In the genomic region with DNA sequence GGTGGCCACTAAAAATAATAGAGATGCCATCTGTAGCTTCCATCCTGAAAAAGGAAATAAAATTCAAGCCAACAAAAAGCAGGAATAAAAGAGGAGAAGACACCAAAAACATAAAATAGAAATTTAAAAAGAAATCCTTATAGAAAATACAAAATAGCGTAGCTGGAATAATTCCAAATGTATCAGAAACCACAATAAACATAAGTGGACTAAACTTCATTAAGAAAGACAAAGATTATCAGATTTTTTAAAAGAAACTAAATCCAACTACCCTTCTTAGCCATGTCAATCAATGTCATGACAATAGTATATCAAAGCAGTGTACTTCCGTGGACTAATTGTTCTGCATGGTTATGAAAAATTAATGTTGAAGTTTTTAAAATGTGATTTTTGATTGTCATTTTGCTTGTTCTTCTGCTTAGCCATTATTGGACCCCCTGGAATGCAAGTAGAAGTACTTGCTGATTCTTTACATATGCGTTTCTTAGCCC, we compare ENCODE assay signal across 23 cellular contexts. TPM values are rescaled to one million over a fixed set of nuclear protein-coding genes. Genes with fewer than 3 reads are reported as not detected.
DNase-seq lines count a peak whose midpoint lies in the region; ATAC-seq, FAIRE-seq and TF ChIP-seq lines count a peak whose summit lies in the region.
"Had no signal": no experiment of that assay in that cellular context is flagged by ENCODE, and none has a peak within 500 bp of the region (broad histone marks: within the 10 kb centered on the region; RNA-seq: fewer than 3 reads in every experiment).

No MANE protein-coding gene starts in this region.

- POLR2A ChIA-PET in OCI-LY7 (lab: Charles Lee) (interaction anchor here (0.7 to 0.8 kb wide), 2 partner anchors 15 to 40 kb away, joined by 3 to 6 read pairs; no protein-coding TSS in a partner anchor), K562 (lab: Yijun Ruan, JAX) (no interaction called here)

- DNase-seq in activated naive CD4-positive, alpha-beta T cell treated with anti-CD3 and anti-CD28 coated beads, Interleukin-2, amount 50 U/mL, for 72 hours (ENCODE audit: low spot score in 2 of 2), result no peak
- DNase-seq in OCI-LY7 (ENCODE audit: low spot score) (no peak), K562 (ENCODE audit: extremely low read depth in 1 of 4, low spot score in 3 of 4) (no peak), Right ventricle myocardium superior (no peak), ovary (no peak), NCI-H146 (lab: John Stamatoyannopoulos, UW) (no peak)
- DNase-seq in stimulated activated naive B cell treated with anti-CD40 and anti-IgM and Interleukin-4, amounts not matched to agents 10 μg/mL and 1 μg/mL and 100 μg/mL, for 72 hours, result no peak
- DNase-seq: AML-193; Caco-2; Calu3; CD4-positive, alpha-beta T cell; CD8-positive, alpha-beta T cell; DMS79 treated with DMSO at 0.1 percent for 48 hours; GF-D8 had no signal

- H3K27ac ChIP-seq in OCI-LY7 (ENCODE audit: low read depth, low read length, poor library complexity, severe bottlenecking) (no peak overlapping the region), K562 (ENCODE audit: extremely low read depth, low read depth, low read length) (no peak overlapping the region), ovary (no peak overlapping the region)
- H3K27ac ChIP-seq: 22Rv1; A549; BLaER1 treated with 17β-estradiol and CSF1 and Interleukin-3, amounts not matched to agents 10 nM and 100 nM; C4-2B had no signal

- no peak overlapping the region for H3K4me3 ChIP-seq in OCI-LY7 (ENCODE audit: low read depth, low read length, poor library complexity, severe bottlenecking)
- H3K4me3 ChIP-seq in K562, result no peak overlapping the region
- no peak overlapping the region for H3K4me3 ChIP-seq in ovary
- H3K4me3 ChIP-seq: A549; BLaER1 treated with 17β-estradiol and CSF1 and Interleukin-3, amounts not matched to agents 10 nM and 100 nM had no signal

- intact Hi-C loops in OCI-LY7 (cut with micrococcal nuclease; ENCODE audit: unreplicated experiment) (no loop called here), K562 (cut with micrococcal nuclease) (no loop called here), Right ventricle myocardium superior (cut with DNase I) (no loop called here), ovary (cut with DNase I) (no loop called here)

- no peaks in the 10 kb centered on the region for H4K20me1 ChIP-seq in OCI-LY7 (ENCODE audit: insufficient read depth, low read length)
- no peaks in the 10 kb centered on the region for H4K20me1 ChIP-seq in K562 (replicated peaks; ENCODE audit: control insufficient read depth, insufficient read depth, low read length)

- H3K9me2 ChIP-seq in OCI-LY7 (ENCODE audit: insufficient read depth, low read length), result no peaks in the 10 kb centered on the region

- H3K9ac ChIP-seq in K562 (ENCODE audit: insufficient read depth in 1 of 2, low read depth in 2 of 2, low read length in 2 of 2), result no peak overlapping the region
- H3K9ac ChIP-seq: BLaER1 treated with 17β-estradiol and CSF1 and Interleukin-3, amounts not matched to agents 10 nM and 100 nM had no signal

- 80% methylated on average over 3 of the region's 3 CpGs for WGBS in K562 (ENCODE audit: insufficient coverage, low coverage, missing lambda C conversion rate)
- 97 to 99% (median 98%) methylated on average over 3 of the region's 3 CpGs for WGBS in ovary, 3 donors

- TF ChIP-seq CTCF in OCI-LY7 (conservative IDR thresholded peaks at IDR 0.05; ENCODE audit: low read length), result no peak
- no peak for TF ChIP-seq CTCF in K562 (IDR thresholded peaks at IDR 0.05 in 2 of 3, conservative IDR thresholded peaks at IDR 0.05 in 1 of 3; ENCODE audit: insufficient read depth in 2 of 3, low read depth in 1 of 3, low read length in 3 of 3)
- no peak for TF ChIP-seq CTCF in ovary (IDR thresholded peaks at IDR 0.05)

- H3K36me3 ChIP-seq in OCI-LY7 (ENCODE audit: insufficient read depth, low read length) (peaks cover 91% of the 10 kb centered on the region), K562 (ENCODE audit: control insufficient read depth, insufficient read depth, low read length) (peaks cover 23% of the 10 kb centered on the region; the same call in 2 of the 3 replicates), ovary (no peaks in the 10 kb centered on the region)

- no peak overlapping the region for H3K4me3 Mint-ChIP-seq in activated naive CD4-positive, alpha-beta T cell treated with anti-CD3 and anti-CD28 coated beads, Interleukin-2, amount 50 U/mL, for 24 hours
- no peak overlapping the region for H3K4me3 Mint-ChIP-seq in stimulated activated naive B cell treated with anti-CD40 and anti-IgM and Interleukin-4, amounts not matched to agents 10 μg/mL and 1 μg/mL and 100 μg/mL, for 72 hours
- H3K4me3 Mint-ChIP-seq: B cell; CD4-positive, alpha-beta T cell; CD8-positive, alpha-beta T cell had no signal

- ATAC-seq in activated naive CD4-positive, alpha-beta T cell treated with anti-CD3 and anti-CD28 coated beads, Interleukin-2, amount 50 U/mL, for 72 hours, result no peak
- ATAC-seq in K562 (no peak), Right ventricle myocardium superior (ENCODE audit: poor library complexity) (no peak)
- no peak for ATAC-seq in stimulated activated naive B cell treated with anti-CD40 and anti-IgM and Interleukin-4, amounts not matched to agents 10 μg/mL and 1 μg/mL and 100 μg/mL, for 72 hours (replicated peaks)
- ATAC-seq: A549; CD8-positive, alpha-beta T cell had no signal

- no peak for TF ChIP-seq RAD21 in K562 (CRISPR knock-in tag; conservative IDR thresholded peaks at IDR 0.05 in 1 of 2, IDR thresholded peaks at IDR 0.05 in 1 of 2)

- in situ Hi-C loops in K562 (cut with MboI), result no loop called here

- TF ChIP-seq EP300 in K562 (IDR thresholded peaks at IDR 0.05; ENCODE audit: low read length) (no peak), ovary (IDR thresholded peaks at IDR 0.05) (no peak)

- peak overlapping the region; percentile 18 for H3K27ac Mint-ChIP-seq in activated naive CD4-positive, alpha-beta T cell treated with anti-CD3 and anti-CD28 coated beads, Interleukin-2, amount 50 U/mL, for 24 hours
- H3K27ac Mint-ChIP-seq in activated naive CD4-positive, alpha-beta T cell treated with anti-CD3 and anti-CD28 coated beads, Interleukin-2, amount 50 U/mL, for 72 hours, result no peak overlapping the region
- H3K27ac Mint-ChIP-seq in stimulated activated naive B cell treated with anti-CD40 and anti-IgM and Interleukin-4, amounts not matched to agents 10 μg/mL and 1 μg/mL and 100 μg/mL, for 72 hours, result peak overlapping the region; percentile 28
- H3K27ac Mint-ChIP-seq: B cell; CD4-positive, alpha-beta T cell; CD8-positive, alpha-beta T cell had no signal

- H3K4me1 ChIP-seq in OCI-LY7 (ENCODE audit: insufficient read depth, low read length, poor library complexity, severe bottlenecking) (peaks cover 6% of the 10 kb centered on the region), K562 (replicated peaks in 1 of 2; ENCODE audit: control insufficient read depth in 2 of 2, insufficient read depth in 2 of 2, low read length in 2 of 2) (peaks cover 3 to 6% of the 10 kb centered on the region in 2 experiments; a peak in 3 of 5 replicates), ovary (ENCODE audit: insufficient read depth) (no peaks in the 10 kb centered on the region)
- H3K4me1 ChIP-seq: A549, Caco-2 had no signal

- CTCF ChIA-PET in OCI-LY7 (lab: Charles Lee; ENCODE audit: unreplicated experiment) (no interaction called here), K562 (lab: Yijun Ruan, JAX; ENCODE audit: low intra/inter-chr PET ratio) (no interaction called here)

- TF ChIP-seq POLR2A in K562 (conservative IDR thresholded peaks at IDR 0.05), result no peak
- TF ChIP-seq POLR2A in ovary (IDR thresholded peaks at IDR 0.05), result no peak

- peaks cover 30% of the 10 kb centered on the region for H3K36me3 Mint-ChIP-seq in activated naive CD4-positive, alpha-beta T cell treated with anti-CD3 and anti-CD28 coated beads, Interleukin-2, amount 50 U/mL, for 24 hours
- peaks cover 21 to 52% of the 10 kb centered on the region in 2 donors for H3K36me3 Mint-ChIP-seq in activated naive CD4-positive, alpha-beta T cell treated with anti-CD3 and anti-CD28 coated beads, Interleukin-2, amount 50 U/mL, for 72 hours
- peaks cover 42 to 60% of the 10 kb centered on the region in 2 donors for H3K36me3 Mint-ChIP-seq in stimulated activated naive B cell treated with anti-CD40 and anti-IgM and Interleukin-4, amounts not matched to agents 10 μg/mL and 1 μg/mL and 100 μg/mL, for 72 hours

- no peak overlapping the region for H3K4me2 ChIP-seq in OCI-LY7 (ENCODE audit: low read length)
- H3K4me2 ChIP-seq in K562 (ENCODE audit: insufficient read depth, low read length), result no peak overlapping the region
- H3K4me2 ChIP-seq: A549; BLaER1 treated with 17β-estradiol and CSF1 and Interleukin-3, amounts not matched to agents 10 nM and 100 nM had no signal

- no peaks in the 10 kb centered on the region for H3K9me3 Mint-ChIP-seq in activated naive CD4-positive, alpha-beta T cell treated with anti-CD3 and anti-CD28 coated beads, Interleukin-2, amount 50 U/mL, for 24 hours
- H3K9me3 Mint-ChIP-seq in activated naive CD4-positive, alpha-beta T cell treated with anti-CD3 and anti-CD28 coated beads, Interleukin-2, amount 50 U/mL, for 72 hours, result peaks cover 0 to 6% of the 10 kb centered on the region in 2 donors
- H3K9me3 Mint-ChIP-seq in stimulated activated naive B cell treated with anti-CD40 and anti-IgM and Interleukin-4, amounts not matched to agents 10 μg/mL and 1 μg/mL and 100 μg/mL, for 72 hours, result peaks cover 0 to 1% of the 10 kb centered on the region in 2 donors
- H3K9me3 Mint-ChIP-seq: CD4-positive, alpha-beta T cell had no signal

- H3K79me2 ChIP-seq in OCI-LY7 (ENCODE audit: insufficient read depth, low read depth, low read length) (no peaks in the 10 kb centered on the region), K562 (ENCODE audit: control insufficient read depth, insufficient read depth, low read length) (no peaks in the 10 kb centered on the region)

- H3K4me1 Mint-ChIP-seq in activated naive CD4-positive, alpha-beta T cell treated with anti-CD3 and anti-CD28 coated beads, Interleukin-2, amount 50 U/mL, for 24 hours, result peaks cover 15% of the 10 kb centered on the region
- peaks cover 7 to 10% of the 10 kb centered on the region in 2 donors for H3K4me1 Mint-ChIP-seq in stimulated activated naive B cell treated with anti-CD40 and anti-IgM and Interleukin-4, amounts not matched to agents 10 μg/mL and 1 μg/mL and 100 μg/mL, for 72 hours

- H3K27me3 Mint-ChIP-seq in activated naive CD4-positive, alpha-beta T cell treated with anti-CD3 and anti-CD28 coated beads, Interleukin-2, amount 50 U/mL, for 24 hours, result no peaks in the 10 kb centered on the region
- no peaks in the 10 kb centered on the region for H3K27me3 Mint-ChIP-seq in stimulated activated naive B cell treated with anti-CD40 and anti-IgM and Interleukin-4, amounts not matched to agents 10 μg/mL and 1 μg/mL and 100 μg/mL, for 72 hours
- H3K27me3 Mint-ChIP-seq: B cell; CD4-positive, alpha-beta T cell had no signal

- H3K27me3 ChIP-seq in K562 (ENCODE audit: control insufficient read depth in 2 of 2, insufficient read depth in 2 of 2, low read length in 2 of 2) (no peaks in the 10 kb centered on the region), ovary (no peaks in the 10 kb centered on the region)
- H3K27me3 ChIP-seq: BLaER1 treated with 17β-estradiol and CSF1 and Interleukin-3, amounts not matched to agents 10 nM and 100 nM had no signal

- BruUV-seq in OCI-LY7 (replicated peaks; lab: Mats Ljungman, UMichigan) (TSS peak; percentile 30), K562 (replicated peaks; lab: Mats Ljungman, UMichigan) (no TSS peak)

- no peak for FAIRE-seq in K562 (lab: Jason Lieb, UNC)
- FAIRE-seq: A549, D721Med, G401.6, GM19239 had no signal

- peaks cover 20% of the 10 kb centered on the region; the same call in 1 of the 2 replicates for H3K9me3 ChIP-seq in OCI-LY7 (ENCODE audit: low read length)
- H3K9me3 ChIP-seq in K562 (replicated peaks; ENCODE audit: control insufficient read depth, insufficient read depth, low read depth, low read length), result no peaks in the 10 kb centered on the region
- no peaks in the 10 kb centered on the region for H3K9me3 ChIP-seq in ovary

- H3K9me1 ChIP-seq in K562 (ENCODE audit: control insufficient read depth, insufficient read depth, low read length), result no peaks in the 10 kb centered on the region

- no peak overlapping the region for H2AFZ ChIP-seq in OCI-LY7 (ENCODE audit: low read length)
- H2AFZ ChIP-seq in K562 (ENCODE audit: low read depth, low read length), result no peak overlapping the region

RNA-seq across cellular contexts. Expression of a gene that starts 13.2 kb away (rescaled TPM):
- total RNA-seq in activated naive CD4-positive, alpha-beta T cell treated with anti-CD3 and anti-CD28 coated beads, Interleukin-2, amount 50 U/mL, for 72 hours, result 10 to 100 TPM; 21.4 to 33.5 TPM
- total RNA-seq in OCI-LY7 (2014; rRNA removed; shearing (Covaris generic)), result 44.3 and 48.0 TPM in 2 replicates
- 48.3 and 54.5 TPM in 2 replicates for total RNA-seq in OCI-LY7 (2022)
- 29.7 and 42.2 TPM in 2 replicates for total RNA-seq in K562 (2011; cell fraction: chromatin; rRNA removed; ENCODE audit: low replicate concordance)
- 53.8 and 58.4 TPM in 2 replicates for total RNA-seq in K562 (2011; cell fraction: nucleolus; rRNA removed)
- total RNA-seq in K562 (2011; cell fraction: nucleoplasm; rRNA removed), result 50.7 and 54.7 TPM in 2 replicates
- total RNA-seq in K562 (2014; rRNA removed), result 25.3 and 31.2 TPM in 2 replicates
- 21.3 and 23.0 TPM in 2 replicates for total RNA-seq in K562 (2014; rRNA removed; fragmentation: Illumina TruSeq; extraction: Trizol)
- 25.1 and 25.3 TPM in 2 replicates for total RNA-seq in K562 (2015; rRNA removed; fragmentation: Illumina TruSeq; extraction: Trizol)
- 17.5 TPM in 2 replicates for total RNA-seq in K562 (2021)
- 29.9 and 33.1 TPM in 2 replicates for polyA plus RNA-seq in K562 (2011; rRNA removed)
- polyA plus RNA-seq in K562 (2011; cell fraction: cytosol; rRNA removed), result 26.0 and 37.2 TPM in 2 replicates
- 11.5 and 12.0 TPM in 2 replicates for polyA plus RNA-seq in K562 (2011; cell fraction: nucleus; rRNA removed)
- 26.1 and 35.7 TPM in 2 replicates for polyA plus RNA-seq in K562 (2012)
- 29.6 and 33.8 TPM in 2 replicates for polyA plus RNA-seq in K562 (2014; fragmentation: Illumina TruSeq; extraction: Trizol)
- 10 to 100 TPM; 10.9 to 14.7 TPM for polyA plus RNA-seq in K562 (2014; fragmentation: Nextera tagmentation; extraction: Ambion mirVana)
- polyA plus RNA-seq in K562 (2014; rRNA removed), result 19.3 and 22.1 TPM in 2 replicates
- 36.6 and 39.8 TPM in 2 replicates for polyA minus RNA-seq in K562 (2011; rRNA and poly(A)+ RNA removed)
- polyA minus RNA-seq in K562 (2011; cell fraction: cytosol; rRNA and poly(A)+ RNA removed), result 17.2 and 27.0 TPM in 2 replicates
- 8.1 and 12.9 TPM in 2 replicates for polyA minus RNA-seq in K562 (2011; cell fraction: nucleus; rRNA and poly(A)+ RNA removed)
- 8.8 TPM for total RNA-seq in Right ventricle myocardium superior
- 10 to 100 TPM; 18.1 to 25.5 (median 23.8) TPM for total RNA-seq in ovary
- 10 to 100 TPM; 31.5 to 31.7 TPM for polyA plus RNA-seq in ovary

RNA-seq across cellular contexts. Expression of a gene that starts 45.4 kb away (rescaled TPM):
- 10 to 100 TPM; 21.9 to 26.4 TPM for total RNA-seq in activated naive CD4-positive, alpha-beta T cell treated with anti-CD3 and anti-CD28 coated beads, Interleukin-2, amount 50 U/mL, for 72 hours
- 17.0 and 18.1 TPM in 2 replicates for total RNA-seq in OCI-LY7 (2014; rRNA removed; shearing (Covaris generic))
- total RNA-seq in OCI-LY7 (2022) (60.8 and 65.2 TPM in 2 replicates), K562 (2014; rRNA removed) (8.6 TPM in 2 replicates), K562 (2014; rRNA removed; fragmentation: Illumina TruSeq; extraction: Trizol) (11.5 and 13.7 TPM in 2 replicates), K562 (2015; rRNA removed; fragmentation: Illumina TruSeq; extraction: Trizol) (10.2 and 12.7 TPM in 2 replicates), K562 (2021) (23.7 and 24.2 TPM in 2 replicates), Right ventricle myocardium superior (27.8 TPM), ovary (10 to 100 TPM; 20.6 to 47.9 (median 35.1) TPM)
- 7.7 and 20.5 TPM in 2 replicates for total RNA-seq in K562 (2011; cell fraction: chromatin; rRNA removed; ENCODE audit: low replicate concordance)
- total RNA-seq in K562 (2011; cell fraction: nucleolus; rRNA removed), result 8.7 and 11.3 TPM in 2 replicates
- 13.3 and 24.0 TPM in 2 replicates for total RNA-seq in K562 (2011; cell fraction: nucleoplasm; rRNA removed)
- polyA plus RNA-seq in K562 (2011; rRNA removed) (10.4 and 10.8 TPM in 2 replicates), K562 (2014; fragmentation: Illumina TruSeq; extraction: Trizol) (17.2 and 20.9 TPM in 2 replicates), K562 (2014; fragmentation: Nextera tagmentation; extraction: Ambion mirVana) (10 to 100 TPM; 27.4 to 31.8 TPM), K562 (2014; rRNA removed) (11.0 and 14.8 TPM in 2 replicates), ovary (10 to 100 TPM; 26.4 to 31.2 TPM)
- polyA plus RNA-seq in K562 (2011; cell fraction: cytosol; rRNA removed), result 5.4 and 10.1 TPM in 2 replicates
- 2.8 and 3.5 TPM in 2 replicates for polyA plus RNA-seq in K562 (2011; cell fraction: nucleus; rRNA removed)
- polyA plus RNA-seq in K562 (2012), result 20.0 and 32.3 TPM in 2 replicates
- polyA minus RNA-seq in K562 (2011; rRNA and poly(A)+ RNA removed), result 21.6 and 28.4 TPM in 2 replicates
- polyA minus RNA-seq in K562 (2011; cell fraction: cytosol; rRNA and poly(A)+ RNA removed), result 10.5 and 11.9 TPM in 2 replicates
- polyA minus RNA-seq in K562 (2011; cell fraction: nucleus; rRNA and poly(A)+ RNA removed), result 6.2 and 12.8 TPM in 2 replicates

RNA-seq across cellular contexts. Expression of a gene that starts 49.6 kb away (rescaled TPM):
- 10 to 100 TPM; 42.2 to 44.4 TPM for total RNA-seq in activated naive CD4-positive, alpha-beta T cell treated with anti-CD3 and anti-CD28 coated beads, Interleukin-2, amount 50 U/mL, for 72 hours
- total RNA-seq in OCI-LY7 (2014; rRNA removed; shearing (Covaris generic)), result 22.1 and 24.8 TPM in 2 replicates
- total RNA-seq in OCI-LY7 (2022) (93.5 and 114 TPM in 2 replicates), K562 (2014; rRNA removed) (1.7 and 2.7 TPM in 2 replicates), K562 (2014; rRNA removed; fragmentation: Illumina TruSeq; extraction: Trizol) (8.4 and 9.8 TPM in 2 replicates), K562 (2015; rRNA removed; fragmentation: Illumina TruSeq; extraction: Trizol) (4.2 and 5.6 TPM in 2 replicates), K562 (2021) (16.3 and 19.1 TPM in 2 replicates), Right ventricle myocardium superior (8.7 TPM), ovary (10 to 100 TPM; 10.8 to 27.5 (median 20.5) TPM)
- 29.8 and 65.1 TPM in 2 replicates for total RNA-seq in K562 (2011; cell fraction: chromatin; rRNA removed; ENCODE audit: low replicate concordance)
- 11.2 and 16.6 TPM in 2 replicates for total RNA-seq in K562 (2011; cell fraction: nucleolus; rRNA removed)
- total RNA-seq in K562 (2011; cell fraction: nucleoplasm; rRNA removed), result 24.8 and 38.1 TPM in 2 replicates
- polyA plus RNA-seq in K562 (2011; rRNA removed) (48.3 and 58.0 TPM in 2 replicates), K562 (2014; fragmentation: Illumina TruSeq; extraction: Trizol) (26.1 and 31.9 TPM in 2 replicates), K562 (2014; fragmentation: Nextera tagmentation; extraction: Ambion mirVana) (1 to 10 TPM; 3.1 to 6.1 TPM), K562 (2014; rRNA removed) (19.3 and 23.5 TPM in 2 replicates), ovary (10 to 100 TPM; 13.8 to 30.4 TPM)
- polyA plus RNA-seq in K562 (2011; cell fraction: cytosol; rRNA removed), result 13.1 and 25.7 TPM in 2 replicates
- polyA plus RNA-seq in K562 (2011; cell fraction: nucleus; rRNA removed), result 16.2 and 31.7 TPM in 2 replicates
- 18.0 and 32.6 TPM in 2 replicates for polyA plus RNA-seq in K562 (2012)
- polyA minus RNA-seq in K562 (2011; rRNA and poly(A)+ RNA removed), result 32.3 and 42.9 TPM in 2 replicates
- 13.5 and 15.5 TPM in 2 replicates for polyA minus RNA-seq in K562 (2011; cell fraction: cytosol; rRNA and poly(A)+ RNA removed)
- polyA minus RNA-seq in K562 (2011; cell fraction: nucleus; rRNA and poly(A)+ RNA removed), result 4.4 and 8.8 TPM in 2 replicates

Comparison
In these comparisons a context has a peak if more than half of its experiments do, and no peak if none do; other contexts are left out.
1. H3K27ac Mint-ChIP-seq: peak in activated naive CD4-positive, alpha-beta T cell treated with anti-CD3 and anti-CD28 coated beads, Interleukin-2, amount 50 U/mL, for 24 hours (single experiment) and stimulated activated naive B cell treated with anti-CD40 and anti-IgM and Interleukin-4, amounts not matched to agents 10 μg/mL and 1 μg/mL and 100 μg/mL, for 72 hours (single experiment); none in activated naive CD4-positive, alpha-beta T cell treated with anti-CD3 and anti-CD28 coated beads, Interleukin-2, amount 50 U/mL, for 72 hours (0 of 2).